ENCODE assay signal across 9 cellular contexts in genomic region chr3:115513411-115513800, GRCh38.
DNase-seq lines count a peak whose midpoint lies in the region; ATAC-seq, FAIRE-seq and TF ChIP-seq lines count a peak whose summit lies in the region.
"Had no signal": no experiment of that assay in that cellular context is flagged by ENCODE, and none has a peak within 500 bp of the region (broad histone marks: within the 10 kb centered on the region; RNA-seq: fewer than 3 reads in every experiment).

No MANE protein-coding gene starts in this region.

- peak overlapping the region; percentile 71 for H3K4me3 Mint-ChIP-seq in activated naive CD4-positive, alpha-beta T cell treated with anti-CD3 and anti-CD28 coated beads, Interleukin-2, amount 10 ng/mL, durations not matched to agents 7 days and 5 days
- peak overlapping the region; percentile 91 for H3K4me3 Mint-ChIP-seq in astrocyte (ENCODE audit: unreplicated experiment)

- no peaks in the 10 kb centered on the region for H3K36me3 Mint-ChIP-seq in activated naive CD4-positive, alpha-beta T cell treated with anti-CD3 and anti-CD28 coated beads, Interleukin-2, amount 10 ng/mL, durations not matched to agents 7 days and 5 days
- no peaks in the 10 kb centered on the region for H3K36me3 Mint-ChIP-seq in activated naive CD4-positive, alpha-beta T cell treated with anti-CD3 and anti-CD28 coated beads, Interleukin-2, amount 50 U/mL, for 72 hours
- H3K36me3 Mint-ChIP-seq in astrocyte (ENCODE audit: low read depth, unreplicated experiment) = peaks cover 2% of the 10 kb centered on the region

- WGBS in upper lobe of left lung, 2 donors = 22 to 24% methylated on average over 5 of the region's 5 CpGs

- no peak for TF ChIP-seq EP300 in upper lobe of left lung (IDR thresholded peaks at IDR 0.05)

- peak overlapping the region; percentile 88 for H3K9ac ChIP-seq in astrocyte (ENCODE audit: low read length)

- H3K36me3 ChIP-seq in astrocyte (ENCODE audit: insufficient read depth, low read length) (no peaks in the 10 kb centered on the region), upper lobe of left lung (no peaks in the 10 kb centered on the region)

- peak overlapping the region; percentile 78 for H3K4me3 ChIP-seq in astrocyte (ENCODE audit: insufficient read depth, low read depth, low read length)
- peak overlapping the region in 3 of 4 donors; percentile 37 to 50 (median 48) for H3K4me3 ChIP-seq in upper lobe of left lung

- H3K4me1 Mint-ChIP-seq in activated naive CD4-positive, alpha-beta T cell treated with anti-CD3 and anti-CD28 coated beads, Interleukin-2, amount 10 ng/mL, durations not matched to agents 7 days and 5 days = peaks cover 20% of the 10 kb centered on the region
- peaks cover 19% of the 10 kb centered on the region for H3K4me1 Mint-ChIP-seq in astrocyte (ENCODE audit: low read depth, unreplicated experiment)

- H2AFZ ChIP-seq in astrocyte (ENCODE audit: low read depth, low read length) = peak overlapping the region; percentile 92

- CTCF ChIA-PET in activated naive CD4-positive, alpha-beta T cell treated with anti-CD3 and anti-CD28 coated beads, Interleukin-2, amount 10 ng/mL, durations not matched to agents 7 days and 5 days (lab: Charles Lee) = no interaction called here

- no peak for FAIRE-seq in astrocyte (lab: Jason Lieb, UNC)
- no peak for FAIRE-seq in D721Med (lab: Jason Lieb, UNC)

- no peaks in the 10 kb centered on the region for H3K27me3 ChIP-seq in astrocyte (ENCODE audit: insufficient read depth, low read length)
- no peaks in the 10 kb centered on the region for H3K27me3 ChIP-seq in upper lobe of left lung

- H3K4me1 ChIP-seq in astrocyte (ENCODE audit: insufficient read depth, low read length) (peaks cover 15% of the 10 kb centered on the region), upper lobe of left lung (peaks cover 5 to 18% (median 9%) of the 10 kb centered on the region in 4 donors)

- no peak overlapping the region for H3K27ac Mint-ChIP-seq in activated naive CD4-positive, alpha-beta T cell treated with anti-CD3 and anti-CD28 coated beads, Interleukin-2, amount 10 ng/mL, durations not matched to agents 7 days and 5 days
- H3K27ac Mint-ChIP-seq in activated naive CD4-positive, alpha-beta T cell treated with anti-CD3 and anti-CD28 coated beads, Interleukin-2, amount 50 U/mL, for 72 hours = no peak overlapping the region
- H3K27ac Mint-ChIP-seq in astrocyte (ENCODE audit: unreplicated experiment) = no peak overlapping the region

- no peak for ATAC-seq in activated naive CD4-positive, alpha-beta T cell treated with anti-CD3 and anti-CD28 coated beads, Interleukin-2, amount 50 U/mL, for 72 hours
- peak; percentile 33 for ATAC-seq in left lobe of liver
- no peak for ATAC-seq in upper lobe of left lung (ENCODE audit: low FRiP score in 2 of 2)
- no peak for ATAC-seq in HG02763 (IDR thresholded peaks at IDR 0.05; ENCODE audit: unreplicated experiment)
- no peak for ATAC-seq in GM18505 (IDR thresholded peaks at IDR 0.05; ENCODE audit: unreplicated experiment)

- no peak for TF ChIP-seq CTCF in astrocyte (IDR thresholded peaks at IDR 0.05; ENCODE audit: insufficient read depth, low read depth, low read length)
- no peak for TF ChIP-seq CTCF in upper lobe of left lung (IDR thresholded peaks at IDR 0.05)
- no peak for TF ChIP-seq CTCF in D721Med (IDR thresholded peaks at IDR 0.05; ENCODE audit: insufficient read depth, missing control alignments)

- peak overlapping the region; percentile 97 for H3K4me2 ChIP-seq in astrocyte (ENCODE audit: low read length)

- TF ChIP-seq POLR2A in upper lobe of left lung (IDR thresholded peaks at IDR 0.05) (no peak), GM18505 (IDR thresholded peaks at IDR 0.05; ENCODE audit: borderline replicate concordance, extremely low read depth, insufficient read depth, insufficient read length) (no peak)

- H4K20me1 ChIP-seq in astrocyte (ENCODE audit: insufficient read depth, low read length) = no peaks in the 10 kb centered on the region

- DNase-seq in activated naive CD4-positive, alpha-beta T cell treated with anti-CD3 and anti-CD28 coated beads, Interleukin-2, amount 10 ng/mL, durations not matched to agents 7 days and 5 days = no peak
- no peak for DNase-seq in activated naive CD4-positive, alpha-beta T cell treated with anti-CD3 and anti-CD28 coated beads, Interleukin-2, amount 50 U/mL, for 72 hours (ENCODE audit: low spot score in 2 of 2)
- DNase-seq in astrocyte (ENCODE audit: low read depth) (no peak), left lobe of liver (ENCODE audit: low spot score) (no peak), upper lobe of left lung (no peak), D721Med (ENCODE audit: insufficient read length, low spot score) (no peak)

- H3K27ac ChIP-seq in astrocyte (ENCODE audit: low read depth, low read length) (peak overlapping the region; percentile 52), upper lobe of left lung (peak overlapping the region in 1 of 4 donors; percentile 50)
- H3K27ac ChIP-seq: VCaP had no signal

- H3K79me2 ChIP-seq in astrocyte (ENCODE audit: insufficient read depth, low read length) = no peaks in the 10 kb centered on the region

- H3K9me3 Mint-ChIP-seq in activated naive CD4-positive, alpha-beta T cell treated with anti-CD3 and anti-CD28 coated beads, Interleukin-2, amount 10 ng/mL, durations not matched to agents 7 days and 5 days = no peaks in the 10 kb centered on the region
- H3K9me3 Mint-ChIP-seq in activated naive CD4-positive, alpha-beta T cell treated with anti-CD3 and anti-CD28 coated beads, Interleukin-2, amount 50 U/mL, for 72 hours = no peaks in the 10 kb centered on the region
- H3K9me3 Mint-ChIP-seq in astrocyte (ENCODE audit: unreplicated experiment) = no peaks in the 10 kb centered on the region

- no peaks in the 10 kb centered on the region for H3K9me3 ChIP-seq in astrocyte (ENCODE audit: insufficient read depth, low read depth, low read length)
- no peaks in the 10 kb centered on the region for H3K9me3 ChIP-seq in upper lobe of left lung

- H3K27me3 Mint-ChIP-seq in activated naive CD4-positive, alpha-beta T cell treated with anti-CD3 and anti-CD28 coated beads, Interleukin-2, amount 10 ng/mL, durations not matched to agents 7 days and 5 days = peaks cover 21% of the 10 kb centered on the region
- peaks cover 3% of the 10 kb centered on the region for H3K27me3 Mint-ChIP-seq in astrocyte (ENCODE audit: low read depth, unreplicated experiment)
